Comparison of ENCODE assay signal across 8 cellular contexts in the genomic region with DNA sequence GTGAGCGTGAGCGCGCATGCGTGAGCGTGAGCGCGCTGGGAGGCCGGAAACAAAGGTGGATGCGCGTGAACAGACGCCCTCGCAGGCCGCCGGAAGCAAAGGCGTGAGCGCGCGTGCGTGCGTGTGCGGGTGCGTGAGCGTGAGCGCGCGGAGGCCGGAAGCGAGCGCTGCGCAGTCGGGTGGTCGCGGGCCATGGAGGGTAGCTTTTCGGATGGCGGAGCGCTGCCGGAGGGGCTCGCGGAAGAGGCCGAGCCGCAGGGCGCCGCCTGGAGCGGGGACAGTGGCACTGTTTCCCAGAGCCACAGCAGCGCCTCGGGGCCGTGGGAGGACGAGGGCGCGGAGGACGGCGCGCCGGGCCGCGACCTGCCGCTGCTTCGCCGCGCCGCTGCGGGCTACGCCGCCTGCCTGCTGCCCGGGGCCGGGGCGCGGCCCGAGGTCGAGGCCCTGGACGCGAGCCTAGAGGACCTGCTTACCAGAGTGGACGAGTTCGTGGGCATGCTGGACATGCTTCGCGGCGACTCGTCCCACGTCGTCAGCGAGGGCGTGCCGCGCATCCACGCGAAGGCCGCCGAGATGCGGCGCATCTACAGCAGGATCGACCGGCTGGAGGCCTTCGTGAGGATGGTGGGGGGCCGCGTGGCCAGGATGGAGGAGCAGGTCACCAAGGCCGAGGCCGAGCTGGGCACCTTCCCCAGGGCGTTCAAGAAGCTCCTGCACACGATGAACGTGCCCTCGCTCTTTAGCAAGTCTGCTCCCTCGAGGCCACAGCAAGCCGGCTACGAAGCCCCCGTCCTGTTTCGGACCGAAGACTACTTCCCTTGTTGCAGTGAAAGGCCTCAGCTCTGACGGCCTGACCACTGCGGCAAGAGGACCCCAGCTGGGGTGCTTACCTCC. TPM values are rescaled to one million over a fixed set of nuclear protein-coding genes. Genes with fewer than 3 reads are reported as not detected.
DNase-seq lines count a peak whose midpoint lies in the region; FAIRE-seq and TF ChIP-seq lines count a peak whose summit lies in the region.

A gene with protein sequence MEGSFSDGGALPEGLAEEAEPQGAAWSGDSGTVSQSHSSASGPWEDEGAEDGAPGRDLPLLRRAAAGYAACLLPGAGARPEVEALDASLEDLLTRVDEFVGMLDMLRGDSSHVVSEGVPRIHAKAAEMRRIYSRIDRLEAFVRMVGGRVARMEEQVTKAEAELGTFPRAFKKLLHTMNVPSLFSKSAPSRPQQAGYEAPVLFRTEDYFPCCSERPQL (plus strand): TSS at position 157 of the 894 bp plus-strand sequence. CDS start 36 bp downstream, at position 193.

- TF ChIP-seq CTCF in GM20000 (IDR thresholded peaks at IDR 0.05; ENCODE audit: extremely low read depth, missing control alignments) (no peak), endothelial cell of umbilical vein (IDR thresholded peaks at IDR 0.05; ENCODE audit: extremely low read depth in 1 of 2, insufficient read depth in 1 of 2, low read depth in 1 of 2, low read length in 2 of 2) (peak in 1 of 2 donors; percentile 41)

- H3K9ac ChIP-seq in NT2/D1 (ENCODE audit: insufficient read length, low read depth) (peak within 1 kb of the TSS; percentile 99), endothelial cell of umbilical vein (replicated peaks; ENCODE audit: extremely low read depth, insufficient read depth, low read length) (peak within 1 kb of the TSS; percentile 46)

- DNase-seq in COR-L47 (lab: John Stamatoyannopoulos, UW) (peak; percentile 90), GM20000 (ENCODE audit: low spot score) (peak; percentile 96), HT-29 (ENCODE audit: low spot score) (peak; percentile 90), NT2/D1 (ENCODE audit: low read depth, low spot score) (peak; percentile 89), endothelial cell of umbilical vein (ENCODE audit: low read depth, low spot score) (peak; percentile 94), middle frontal gyrus (ENCODE audit: extremely low spot score, low spot score) (peak; percentile 88)
- peak; percentile 89 for DNase-seq in activated CD8-positive, alpha-beta memory T cell treated with anti-CD3 and anti-CD28 coated beads, Interleukin-2, amount 50 U/mL, for 4 hours
- DNase-seq in stimulated activated CD8-positive, alpha-beta memory T cell treated with anti-CD3 and anti-CD28 coated beads, Interleukin-2, amount 100 ng/mL, for 1 hour (ENCODE audit: low read depth in 2 of 2), result peak; percentile 75 to 80

- H3K27me3 ChIP-seq in NT2/D1 (ENCODE audit: insufficient read depth, insufficient read length) (peaks cover 4% of the 10 kb centered on the region), endothelial cell of umbilical vein (ENCODE audit: control insufficient read depth in 2 of 2, insufficient read depth in 2 of 2, low read length in 2 of 2) (peaks cover 2 to 4% of the 10 kb centered on the region in 2 experiments)

- peak within 1 kb of the TSS; percentile 14 for H3K27ac ChIP-seq in endothelial cell of umbilical vein (ENCODE audit: insufficient read depth, low read depth, low read length)

- no peaks in the 10 kb centered on the region for H3K36me3 ChIP-seq in NT2/D1 (ENCODE audit: insufficient read depth, insufficient read length, low read length)
- H3K36me3 ChIP-seq in endothelial cell of umbilical vein (ENCODE audit: control insufficient read depth in 2 of 2, extremely low read depth in 1 of 2, insufficient read depth in 2 of 2, low read length in 2 of 2), result no peaks in the 10 kb centered on the region

- no peaks in the 10 kb centered on the region for H4K20me1 ChIP-seq in endothelial cell of umbilical vein (replicated peaks; ENCODE audit: control insufficient read depth, extremely low read depth, insufficient read depth, low read length)

- H3K4me1 ChIP-seq in NT2/D1 (ENCODE audit: insufficient read depth, insufficient read length), result no peaks in the 10 kb centered on the region
- peaks cover 10% of the 10 kb centered on the region for H3K4me1 ChIP-seq in endothelial cell of umbilical vein (ENCODE audit: control insufficient read depth, extremely low read depth, insufficient read depth, low read length)

- FAIRE-seq in endothelial cell of umbilical vein (lab: Jason Lieb, UNC), result peak; percentile 83

- H3K79me2 ChIP-seq in endothelial cell of umbilical vein (ENCODE audit: control insufficient read depth, insufficient read depth, low read length), result peaks cover 15% of the 10 kb centered on the region

- H3K4me2 ChIP-seq in endothelial cell of umbilical vein (ENCODE audit: insufficient read depth, low read length), result peak within 1 kb of the TSS; percentile 75

- TSS peak; percentile 52 for BruUV-seq in endothelial cell of umbilical vein (replicated peaks; lab: Mats Ljungman, UMichigan)

- no peaks in the 10 kb centered on the region for H3K9me1 ChIP-seq in endothelial cell of umbilical vein (replicated peaks; ENCODE audit: control insufficient read depth, extremely low read depth, insufficient read depth, low read length)

- CTCF ChIA-PET in endothelial cell of umbilical vein (lab: Charles Lee), result interaction anchor here (1.1 to 6.7 kb wide), 6 partner anchors 41 to 355 kb away, joined by 3 to 353 read pairs (median 18); a partner anchor contains a TSS

- 0 out of 2 replicates have a peak, but pooled peaks cover 4% of the 10 kb centered on the region for H3K9me3 ChIP-seq in NT2/D1 (ENCODE audit: insufficient read depth, low read length)
- H3K9me3 ChIP-seq in endothelial cell of umbilical vein (replicated peaks; ENCODE audit: control insufficient read depth, insufficient read depth, low read length), result no peaks in the 10 kb centered on the region

- dilution Hi-C loops in endothelial cell of umbilical vein (cut with MboI; ENCODE audit: extremely low pct_ligation_motif_present, low sequenced_read_pairs), result no loop called here

- peak within 1 kb of the TSS; percentile 80 for H2AFZ ChIP-seq in endothelial cell of umbilical vein (ENCODE audit: low read depth, low read length)

- peak; percentile 92 for TF ChIP-seq POLR2A in endothelial cell of umbilical vein (IDR thresholded peaks at IDR 0.05; ENCODE audit: low read depth, low read length)

- peak within 1 kb of the TSS; percentile 99 for H3K4me3 ChIP-seq in NT2/D1 (ENCODE audit: insufficient read length, low read depth)
- peak within 1 kb of the TSS; percentile 19 to 69 (median 63) for H3K4me3 ChIP-seq in endothelial cell of umbilical vein (replicated peaks in 1 of 3; ENCODE audit: insufficient read depth in 1 of 3, low read depth in 1 of 3, low read length in 3 of 3)

- intact Hi-C loops in endothelial cell of umbilical vein (cut with micrococcal nuclease), result loop anchor here (1.0 to 2.0 kb wide), 2 partner anchors 41 to 352 kb away; a partner anchor contains a TSS

- POLR2A ChIA-PET in endothelial cell of umbilical vein (lab: Charles Lee), result interaction anchor here (0.5 kb wide), 1 partner anchor 42 kb away, joined by 3 read pairs; no protein-coding TSS in a partner anchor

TF ChIP-seq in endothelial cell of umbilical vein, 7 proteins besides CTCF, POLR2A, EP300 and RAD21:
- no peak for TF ChIP-seq EZH2 (IDR thresholded peaks at IDR 0.05; ENCODE audit: borderline replicate concordance, low read depth, low read length, severe bottlenecking)
- TF ChIP-seq POLR2AphosphoS5 (IDR thresholded peaks at IDR 0.05; ENCODE audit: insufficient read depth, low read depth, low read length), result peak; percentile 92
- TF ChIP-seq, protein P1, sequence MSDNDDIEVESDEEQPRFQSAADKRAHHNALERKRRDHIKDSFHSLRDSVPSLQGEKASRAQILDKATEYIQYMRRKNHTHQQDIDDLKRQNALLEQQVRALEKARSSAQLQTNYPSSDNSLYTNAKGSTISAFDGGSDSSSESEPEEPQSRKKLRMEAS (IDR thresholded peaks at IDR 0.05; ENCODE audit: insufficient read depth, insufficient read length), result peak; percentile 41

RNA-seq across cellular contexts. Expression of the gene that starts here (rescaled TPM):
- 28.7 and 31.3 TPM in 2 replicates for total RNA-seq in HT-29 (2014; rRNA removed; shearing (Covaris generic))
- total RNA-seq in endothelial cell of umbilical vein, result 12.7 and 13.1 TPM in 2 replicates
- 16.9 and 18.1 TPM in 2 replicates for polyA plus RNA-seq in endothelial cell of umbilical vein
- 11.0 and 12.2 TPM in 2 replicates for polyA plus RNA-seq in endothelial cell of umbilical vein (2011; cell fraction: cytosol; rRNA removed)
- polyA plus RNA-seq in endothelial cell of umbilical vein (2011; cell fraction: nucleus; rRNA removed), result 4.3 and 5.1 TPM in 2 replicates
- 8.4 and 8.8 TPM in 2 replicates for polyA plus RNA-seq in endothelial cell of umbilical vein (2012)
- 4.8 and 5.5 TPM in 2 replicates for polyA minus RNA-seq in endothelial cell of umbilical vein
- 7.0 TPM for polyA minus RNA-seq in endothelial cell of umbilical vein (2011; cell fraction: cytosol; rRNA and poly(A)+ RNA removed)
- polyA minus RNA-seq in endothelial cell of umbilical vein (2011; cell fraction: nucleus; rRNA and poly(A)+ RNA removed), result 1.3 and 2.5 TPM in 2 replicates

Comparison
In these comparisons a context has a peak if more than half of its experiments do, and no peak if none do; other contexts are left out.
1. Peak in every context shown above with its lines: DNase-seq, H3K4me3 ChIP-seq and H3K27ac ChIP-seq.